Comparison of ENCODE assay signal across 8 cellular contexts in the genomic region with DNA sequence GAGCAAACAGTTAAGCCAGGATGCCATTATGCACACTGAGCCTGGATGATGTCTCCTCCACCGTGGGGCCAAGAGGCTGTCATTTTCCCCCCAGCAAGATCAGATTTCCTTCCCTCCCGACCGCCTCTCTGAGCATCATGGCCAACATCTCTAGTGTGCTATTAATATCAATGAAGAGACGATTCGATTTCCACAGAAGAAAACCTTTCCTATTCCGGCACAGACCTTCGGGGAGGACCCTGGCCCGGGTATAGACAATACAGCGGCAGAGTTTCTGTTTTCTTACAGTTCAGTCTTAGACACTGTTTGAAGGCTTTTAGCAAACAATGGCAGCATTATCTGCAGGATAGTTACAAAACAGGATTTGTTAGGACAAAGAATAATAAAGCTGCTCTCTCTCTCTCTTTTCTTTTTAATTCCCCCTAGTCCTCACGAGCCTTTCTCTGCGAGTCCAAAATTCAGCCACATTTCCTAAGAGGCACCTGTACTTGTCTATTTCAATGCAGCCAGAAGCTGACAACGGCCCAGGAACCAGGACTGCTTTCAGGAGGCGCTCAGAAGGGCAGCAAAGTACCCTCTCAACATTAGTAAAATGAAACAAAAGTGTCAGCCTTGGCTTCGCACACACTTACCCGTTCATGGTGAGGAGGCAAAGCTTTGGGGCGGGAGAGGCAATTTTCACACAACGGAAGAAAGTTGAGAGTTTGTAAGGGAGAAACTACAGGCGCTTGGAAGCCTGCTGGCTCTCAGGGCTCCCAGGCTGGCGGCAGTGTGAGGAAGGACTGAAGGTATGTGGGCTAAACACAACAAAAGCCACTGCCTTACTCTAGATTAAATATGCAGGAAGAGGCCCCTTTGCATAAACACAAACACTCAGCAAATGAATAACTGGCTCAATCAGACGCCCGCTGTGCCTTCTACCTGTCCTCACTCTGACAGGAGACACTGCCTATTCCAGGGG.
DNase-seq lines count a peak whose midpoint lies in the region; ATAC-seq and TF ChIP-seq lines count a peak whose summit lies in the region.

No MANE protein-coding gene starts in this region.

- intact Hi-C loops in CD4-positive, alpha-beta memory T cell (cut with micrococcal nuclease): loop anchor here (2.0 to 5.0 kb wide), 4 partner anchors 243 to 755 kb away; a partner anchor contains a TSS
- intact Hi-C loops in sciatic nerve (cut with DNase I): no loop called here

- TF ChIP-seq CTCF in astrocyte of the spinal cord (IDR thresholded peaks at IDR 0.05; ENCODE audit: low read depth, low read length): no peak

- CTCF ChIA-PET in CD4-positive, alpha-beta memory T cell (lab: Charles Lee; ENCODE audit: partially characterized antibody): interaction anchor here (0.8 to 1.5 kb wide), 2 partner anchors 93 to 206 kb away, joined by 3 to 5 read pairs; no protein-coding TSS in a partner anchor

- peaks cover 80% of the 10 kb centered on the region for H3K4me1 ChIP-seq in CD4-positive, alpha-beta memory T cell (ENCODE audit: insufficient read depth, low read length)
- peaks cover 56% of the 10 kb centered on the region for H3K4me1 ChIP-seq in iPS-20b (ENCODE audit: insufficient read depth, low read length)

- H3K36me3 ChIP-seq in CD4-positive, alpha-beta memory T cell (ENCODE audit: insufficient read depth, low read length): no peaks in the 10 kb centered on the region
- H3K36me3 ChIP-seq in iPS-20b (ENCODE audit: insufficient read depth, low read depth, low read length): no peaks in the 10 kb centered on the region

- H3K4me3 Mint-ChIP-seq in CD4-positive, alpha-beta memory T cell: peak overlapping the region; percentile 82 to 96 (median 88)

- ATAC-seq in sciatic nerve: peak; percentile 81

- H3K27ac Mint-ChIP-seq in CD4-positive, alpha-beta memory T cell: peak overlapping the region; percentile 81 to 96 (median 88)

- H3K27me3 Mint-ChIP-seq in CD4-positive, alpha-beta memory T cell: no peaks in the 10 kb centered on the region

- POLR2A ChIA-PET in CD4-positive, alpha-beta memory T cell (lab: Charles Lee; ENCODE audit: partially characterized antibody): interaction anchor here (0.8 kb wide), 1 partner anchor 178 kb away, joined by 4 read pairs; no protein-coding TSS in a partner anchor

- H3K27me3 ChIP-seq in CD4-positive, alpha-beta memory T cell (ENCODE audit: insufficient read depth, low read length): no peaks in the 10 kb centered on the region
- H3K27me3 ChIP-seq in iPS-20b (ENCODE audit: insufficient read depth, low read length): no peaks in the 10 kb centered on the region

- peak in 2 of 5 donors; percentile 14 to 15 for DNase-seq in CD4-positive, alpha-beta memory T cell
- DNase-seq in NCI-H69 (lab: John Stamatoyannopoulos, UW) (peak; percentile 56), astrocyte of the spinal cord (ENCODE audit: low read depth, low spot score) (peak; percentile 62), sciatic nerve (ENCODE audit: low spot score) (no peak), NCI-H1048 (lab: John Stamatoyannopoulos, UW) (no peak), NCI-H128 (lab: John Stamatoyannopoulos, UW; ENCODE audit: unreplicated experiment) (no peak), MV-4-11 (lab: John Stamatoyannopoulos, UW) (no peak)

- peak overlapping the region; percentile 21 to 30 for H3K4me3 ChIP-seq in CD4-positive, alpha-beta memory T cell (ENCODE audit: low read length in 2 of 2)
- H3K4me3 ChIP-seq in astrocyte of the spinal cord (ENCODE audit: low read depth, low read length) (peak overlapping the region; percentile 38), iPS-20b (ENCODE audit: low read length) (peak overlapping the region; percentile 81)

- H3K36me3 Mint-ChIP-seq in CD4-positive, alpha-beta memory T cell: peaks cover 7 to 14% of the 10 kb centered on the region in 2 donors

- no peaks in the 10 kb centered on the region for H3K9me3 Mint-ChIP-seq in CD4-positive, alpha-beta memory T cell

- H3K27ac ChIP-seq in CD4-positive, alpha-beta memory T cell (ENCODE audit: low read depth, low read length): peak overlapping the region; percentile 11
- no peak overlapping the region for H3K27ac ChIP-seq in iPS-20b (ENCODE audit: low read length)

- peaks cover 62 to 92% (median 76%) of the 10 kb centered on the region in 4 donors for H3K4me1 Mint-ChIP-seq in CD4-positive, alpha-beta memory T cell

- peak overlapping the region; percentile 88 for H3K9ac ChIP-seq in iPS-20b (ENCODE audit: low read depth, low read length)

- in situ Hi-C loops in astrocyte of the spinal cord (cut with HindIII; ENCODE audit: low sequenced_read_pairs): no loop called here

- no peaks in the 10 kb centered on the region for H3K9me3 ChIP-seq in CD4-positive, alpha-beta memory T cell (ENCODE audit: control insufficient read depth in 1 of 2, low read length in 2 of 2)
- no peaks in the 10 kb centered on the region for H3K9me3 ChIP-seq in iPS-20b (ENCODE audit: insufficient read depth, low read depth, low read length)

Comparison
In these comparisons a context has a peak if more than half of its experiments do, and no peak if none do; other contexts are left out.
1. DNase-seq: peak in NCI-H69 (single experiment) and astrocyte of the spinal cord (single experiment); none in sciatic nerve (single experiment), NCI-H1048 (single experiment), NCI-H128 (single experiment) and MV-4-11 (single experiment).
2. H3K4me3 ChIP-seq: peak in every context shown above with its lines; median percentile 81 in iPS-20b; 38 in astrocyte of the spinal cord; 26 in CD4-positive, alpha-beta memory T cell.